In the genomic region with DNA sequence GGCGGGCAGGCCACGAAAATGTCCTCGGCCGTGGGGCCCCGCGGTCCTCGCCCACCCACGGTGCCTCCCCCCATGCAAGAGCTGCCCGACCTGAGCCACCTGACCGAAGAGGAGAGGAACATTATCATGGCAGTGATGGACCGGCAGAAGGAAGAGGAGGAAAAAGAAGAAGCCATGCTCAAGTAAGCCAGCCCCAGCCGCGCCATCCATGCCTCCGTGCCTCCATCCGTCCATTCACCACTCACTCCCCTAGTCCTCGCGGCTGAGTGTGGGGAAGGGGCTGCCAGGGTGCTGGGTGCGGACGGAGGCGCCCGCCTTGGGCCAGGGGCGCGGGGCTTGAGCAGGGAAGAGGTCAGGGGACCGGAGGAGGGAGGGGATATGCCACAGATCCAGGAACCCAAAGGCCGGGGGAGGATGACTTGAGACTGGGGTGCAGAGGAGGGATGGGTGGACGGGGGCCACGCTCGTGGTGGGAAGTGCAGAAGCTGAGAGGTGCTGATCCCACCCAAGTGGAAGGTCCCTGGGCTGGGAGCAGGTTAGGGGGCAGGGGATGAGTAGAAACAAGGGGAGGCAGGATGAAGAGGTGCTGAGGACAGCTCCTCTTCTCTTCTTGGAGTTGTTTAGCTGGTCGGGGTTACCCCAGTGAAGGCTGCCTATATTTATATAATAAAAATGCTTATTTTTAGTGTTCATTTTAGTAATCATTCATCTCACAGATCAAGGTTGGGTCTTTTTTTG, we compare ENCODE assay signal across 1 cellular context.
TF ChIP-seq lines count a peak whose summit lies in the region.

No MANE protein-coding gene starts in this region.

TF ChIP-seq in HEK293, 187 proteins besides CTCF, POLR2A, EP300 and RAD21 (continued from another document):
- TF ChIP-seq, protein P1, sequence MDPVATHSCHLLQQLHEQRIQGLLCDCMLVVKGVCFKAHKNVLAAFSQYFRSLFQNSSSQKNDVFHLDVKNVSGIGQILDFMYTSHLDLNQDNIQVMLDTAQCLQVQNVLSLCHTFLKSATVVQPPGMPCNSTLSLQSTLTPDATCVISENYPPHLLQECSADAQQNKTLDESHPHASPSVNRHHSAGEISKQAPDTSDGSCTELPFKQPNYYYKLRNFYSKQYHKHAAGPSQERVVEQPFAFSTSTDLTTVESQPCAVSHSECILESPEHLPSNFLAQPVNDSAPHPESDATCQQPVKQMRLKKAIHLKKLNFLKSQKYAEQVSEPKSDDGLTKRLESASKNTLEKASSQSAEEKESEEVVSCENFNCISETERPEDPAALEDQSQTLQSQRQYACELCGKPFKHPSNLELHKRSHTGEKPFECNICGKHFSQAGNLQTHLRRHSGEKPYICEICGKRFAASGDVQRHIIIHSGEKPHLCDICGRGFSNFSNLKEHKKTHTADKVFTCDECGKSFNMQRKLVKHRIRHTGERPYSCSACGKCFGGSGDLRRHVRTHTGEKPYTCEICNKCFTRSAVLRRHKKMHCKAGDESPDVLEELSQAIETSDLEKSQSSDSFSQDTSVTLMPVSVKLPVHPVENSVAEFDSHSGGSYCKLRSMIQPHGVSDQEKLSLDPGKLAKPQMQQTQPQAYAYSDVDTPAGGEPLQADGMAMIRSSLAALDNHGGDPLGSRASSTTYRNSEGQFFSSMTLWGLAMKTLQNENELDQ (tag by site-specific recombination; IDR thresholded peaks at IDR 0.05; ENCODE audit: low read depth): no peak
- no peak for TF ChIP-seq ZNF544 (tag by site-specific recombination; IDR thresholded peaks at IDR 0.05)
- peak; percentile 7 for TF ChIP-seq ZBTB17 (tag by site-specific recombination; IDR thresholded peaks at IDR 0.05)
- TF ChIP-seq SP2 (tag by site-specific recombination; IDR thresholded peaks at IDR 0.05): no peak
- no peak for TF ChIP-seq ZNF350 (tag by site-specific recombination; IDR thresholded peaks at IDR 0.05)
